ENCODE assay signal across 8 cellular contexts in the genomic region with DNA sequence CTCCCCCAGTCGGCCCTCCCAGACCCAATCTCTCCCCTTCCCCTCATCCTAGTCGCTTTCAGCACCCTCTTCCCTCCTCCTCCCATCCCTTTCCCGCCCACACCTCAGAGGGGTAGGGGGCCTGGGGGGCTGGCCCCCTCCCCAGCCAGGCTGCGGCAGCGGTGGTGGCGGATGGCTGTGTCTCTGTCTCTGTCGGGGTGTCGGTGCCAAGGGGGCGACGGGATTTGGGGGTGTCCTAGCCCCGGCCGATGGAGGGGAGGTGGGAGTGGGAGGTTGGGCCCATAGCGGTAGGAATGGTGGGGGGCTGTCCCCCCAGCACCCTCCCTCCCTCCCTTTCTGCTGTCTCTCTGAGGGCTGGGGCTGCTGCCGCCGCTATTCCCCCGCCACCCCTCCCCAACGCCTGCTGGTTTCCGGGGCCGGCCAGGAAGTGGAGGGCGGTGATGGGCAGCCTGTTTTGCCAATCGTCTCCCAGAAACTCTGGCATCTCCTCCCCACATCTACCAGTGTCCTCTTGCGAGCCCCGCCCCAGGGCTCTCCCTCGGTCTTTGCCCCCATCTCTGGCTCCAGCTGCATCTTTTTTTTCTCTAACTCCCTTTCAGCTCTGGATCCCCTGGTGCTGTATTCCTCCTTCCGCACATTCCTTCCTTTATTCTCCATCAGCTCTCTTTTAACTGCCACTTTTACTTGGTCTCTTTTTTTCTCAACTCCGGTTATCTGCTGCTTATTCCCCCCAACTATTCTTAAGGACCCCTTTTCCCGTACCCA. TPM values are rescaled to one million over a fixed set of nuclear protein-coding genes. Genes with fewer than 3 reads are reported as not detected.
DNase-seq lines count a peak whose midpoint lies in the region; ATAC-seq and TF ChIP-seq lines count a peak whose summit lies in the region.

A gene with protein sequence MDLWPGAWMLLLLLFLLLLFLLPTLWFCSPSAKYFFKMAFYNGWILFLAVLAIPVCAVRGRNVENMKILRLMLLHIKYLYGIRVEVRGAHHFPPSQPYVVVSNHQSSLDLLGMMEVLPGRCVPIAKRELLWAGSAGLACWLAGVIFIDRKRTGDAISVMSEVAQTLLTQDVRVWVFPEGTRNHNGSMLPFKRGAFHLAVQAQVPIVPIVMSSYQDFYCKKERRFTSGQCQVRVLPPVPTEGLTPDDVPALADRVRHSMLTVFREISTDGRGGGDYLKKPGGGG (minus strand): TSS at position 374 of the 765 bp plus-strand sequence. CDS start 4,588 bp downstream, outside the sequence.

- no peaks in the 10 kb centered on the region for H3K27me3 ChIP-seq in CD4-positive, alpha-beta T cell (ENCODE audit: control insufficient read depth, insufficient read depth, low read length)
- no peaks in the 10 kb centered on the region for H3K27me3 ChIP-seq in KMS-11 (ENCODE audit: insufficient read depth, low read depth)

- H3K79me2 ChIP-seq in KMS-11 (ENCODE audit: insufficient read depth, low read depth) = no peaks in the 10 kb centered on the region

- H3K36me3 Mint-ChIP-seq in CD4-positive, alpha-beta T cell (ENCODE audit: low read depth) = peaks cover 37% of the 10 kb centered on the region

- POLR2A ChIA-PET in CD4-positive, alpha-beta T cell (lab: Charles Lee) = interaction anchor here (1.2 to 8.1 kb wide), 4 partner anchors 17 to 796 kb away, joined by 3 to 242 read pairs (median 30); a partner anchor contains a TSS

- no peaks in the 10 kb centered on the region for H4K20me1 ChIP-seq in KMS-11 (ENCODE audit: insufficient read depth)

- no peaks in the 10 kb centered on the region for H3K36me3 ChIP-seq in KMS-11 (ENCODE audit: insufficient read depth)
- H3K36me3 ChIP-seq in mucosa of descending colon (ENCODE audit: low read depth) = peaks cover 4% of the 10 kb centered on the region

- H3K27me3 Mint-ChIP-seq in CD4-positive, alpha-beta T cell = no peaks in the 10 kb centered on the region

- peak within 1 kb of the TSS; percentile 91 for H3K4me3 Mint-ChIP-seq in CD4-positive, alpha-beta T cell

- peak; percentile 93 to 97 (median 96) for DNase-seq in CD4-positive, alpha-beta T cell
- peak; percentile 97 for DNase-seq in activated T-cell treated with anti-CD3 and anti-CD28 coated beads, Interleukin-2, amount 50 U/mL, for 1 hour
- DNase-seq in epithelial cell of prostate (ENCODE audit: low read depth, low spot score) (peak; percentile 80), mucosa of descending colon (peak; percentile 98 to 100 (median 99))
- DNase-seq in stimulated activated CD8-positive, alpha-beta memory T cell treated with anti-CD3 and anti-CD28 coated beads, Interleukin-2, amount 100 ng/mL, for 48 hours (ENCODE audit: low read depth in 2 of 2) = peak; percentile 91 to 97

- H3K27ac Mint-ChIP-seq in CD4-positive, alpha-beta T cell = peak within 1 kb of the TSS; percentile 85

- no peaks in the 10 kb centered on the region for H3K9me3 ChIP-seq in CD4-positive, alpha-beta T cell (ENCODE audit: control insufficient read depth, low read length)
- H3K9me3 ChIP-seq in mucosa of descending colon = no peaks in the 10 kb centered on the region

- ATAC-seq in CD4-positive, alpha-beta T cell (ENCODE audit: poor library complexity) = peak; percentile 41
- ATAC-seq in GM21390 (IDR thresholded peaks at IDR 0.05; ENCODE audit: unreplicated experiment) (peak; percentile 40), mucosa of descending colon (peak; percentile 73)

- intact Hi-C loops in CD4-positive, alpha-beta T cell (cut with DNase I, micrococcal nuclease) = loop anchor here (1.0 to 10.0 kb wide), 4 partner anchors 15 to 219 kb away; a partner anchor contains a TSS
- intact Hi-C loops in mucosa of descending colon (cut with DNase I, micrococcal nuclease) = no loop called here

- peaks cover 21% of the 10 kb centered on the region for H3K4me1 ChIP-seq in KMS-11 (ENCODE audit: low read depth, poor library complexity, severe bottlenecking)
- peaks cover 34% of the 10 kb centered on the region for H3K4me1 ChIP-seq in mucosa of descending colon (ENCODE audit: low read depth)

- H3K9me3 Mint-ChIP-seq in CD4-positive, alpha-beta T cell = no peaks in the 10 kb centered on the region

- H2AFZ ChIP-seq in KMS-11 (ENCODE audit: low read depth) = peak within 1 kb of the TSS; percentile 75; the same call in 1 of the 2 replicates

- peak within 1 kb of the TSS; percentile 97 for H3K4me2 ChIP-seq in KMS-11

- peaks cover 78% of the 10 kb centered on the region for H3K4me1 Mint-ChIP-seq in CD4-positive, alpha-beta T cell (ENCODE audit: low read depth)

- CTCF ChIA-PET in CD4-positive, alpha-beta T cell (lab: Charles Lee) = interaction anchor here (2.8 kb wide), 1 partner anchor 20 kb away, joined by 14 read pairs; no protein-coding TSS in a partner anchor

- H3K27ac ChIP-seq in CD4-positive, alpha-beta T cell (ENCODE audit: low read depth, low read length) = peak within 1 kb of the TSS; percentile 93
- H3K27ac ChIP-seq in KMS-11 = peak within 1 kb of the TSS; percentile 72; the same call in 1 of the 2 replicates
- H3K27ac ChIP-seq in epithelial cell of prostate = peak within 1 kb of the TSS; percentile 97

- TF ChIP-seq CTCF in CD4-positive, alpha-beta T cell (IDR thresholded peaks at IDR 0.05) = no peak
- TF ChIP-seq CTCF in KMS-11 (conservative IDR thresholded peaks at IDR 0.05; ENCODE audit: low read depth, low read length) (no peak), mucosa of descending colon (IDR thresholded peaks at IDR 0.05) (no peak)

- H3K4me3 ChIP-seq in KMS-11 (IDR thresholded peaks at IDR 0.05; ENCODE audit: insufficient read depth, low read depth, low read length) (peak within 1 kb of the TSS; percentile 16), mucosa of descending colon (peak within 1 kb of the TSS; percentile 58)

- peak within 1 kb of the TSS; percentile 68 for H3K9ac ChIP-seq in KMS-11

TF ChIP-seq in PFSK-1, 5 proteins besides CTCF, POLR2A, EP300 and RAD21:
- TF ChIP-seq POLR2AphosphoS5 (IDR thresholded peaks at IDR 0.05; ENCODE audit: low read depth, low read length) (peak; percentile 86), TAF1 (IDR thresholded peaks at IDR 0.05; ENCODE audit: borderline replicate concordance, insufficient read depth, low read length) (peak; percentile 66), SIN3A (IDR thresholded peaks at IDR 0.05; ENCODE audit: borderline replicate concordance, insufficient read depth, low read length) (no peak), FOXP2 (optimal IDR thresholded peaks at IDR 0.05; ENCODE audit: borderline replicate concordance, extremely low read depth, extremely low read length, insufficient read depth) (no peak)
- TF ChIP-seq, protein P1, sequence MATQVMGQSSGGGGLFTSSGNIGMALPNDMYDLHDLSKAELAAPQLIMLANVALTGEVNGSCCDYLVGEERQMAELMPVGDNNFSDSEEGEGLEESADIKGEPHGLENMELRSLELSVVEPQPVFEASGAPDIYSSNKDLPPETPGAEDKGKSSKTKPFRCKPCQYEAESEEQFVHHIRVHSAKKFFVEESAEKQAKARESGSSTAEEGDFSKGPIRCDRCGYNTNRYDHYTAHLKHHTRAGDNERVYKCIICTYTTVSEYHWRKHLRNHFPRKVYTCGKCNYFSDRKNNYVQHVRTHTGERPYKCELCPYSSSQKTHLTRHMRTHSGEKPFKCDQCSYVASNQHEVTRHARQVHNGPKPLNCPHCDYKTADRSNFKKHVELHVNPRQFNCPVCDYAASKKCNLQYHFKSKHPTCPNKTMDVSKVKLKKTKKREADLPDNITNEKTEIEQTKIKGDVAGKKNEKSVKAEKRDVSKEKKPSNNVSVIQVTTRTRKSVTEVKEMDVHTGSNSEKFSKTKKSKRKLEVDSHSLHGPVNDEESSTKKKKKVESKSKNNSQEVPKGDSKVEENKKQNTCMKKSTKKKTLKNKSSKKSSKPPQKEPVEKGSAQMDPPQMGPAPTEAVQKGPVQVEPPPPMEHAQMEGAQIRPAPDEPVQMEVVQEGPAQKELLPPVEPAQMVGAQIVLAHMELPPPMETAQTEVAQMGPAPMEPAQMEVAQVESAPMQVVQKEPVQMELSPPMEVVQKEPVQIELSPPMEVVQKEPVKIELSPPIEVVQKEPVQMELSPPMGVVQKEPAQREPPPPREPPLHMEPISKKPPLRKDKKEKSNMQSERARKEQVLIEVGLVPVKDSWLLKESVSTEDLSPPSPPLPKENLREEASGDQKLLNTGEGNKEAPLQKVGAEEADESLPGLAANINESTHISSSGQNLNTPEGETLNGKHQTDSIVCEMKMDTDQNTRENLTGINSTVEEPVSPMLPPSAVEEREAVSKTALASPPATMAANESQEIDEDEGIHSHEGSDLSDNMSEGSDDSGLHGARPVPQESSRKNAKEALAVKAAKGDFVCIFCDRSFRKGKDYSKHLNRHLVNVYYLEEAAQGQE (IDR thresholded peaks at IDR 0.05; ENCODE audit: insufficient read depth in 1 of 2, low read depth in 2 of 2, low read length in 2 of 2) = no peak

RNA-seq across cellular contexts. Expression of the gene that starts here (rescaled TPM):
- 10 to 100 TPM; 13.2 to 13.3 TPM for total RNA-seq in CD4-positive, alpha-beta T cell
- polyA plus RNA-seq in PFSK-1 (2012; ENCODE audit: insufficient read length, low read depth) = 61.6 TPM
- total RNA-seq in mucosa of descending colon = 10 to 100 TPM; 49.0 to 60.1 (median 56.2) TPM

Comparison
In these comparisons a context has a peak if more than half of its experiments do, and no peak if none do; other contexts are left out.
1. Peak in every context shown above with its lines: DNase-seq, ATAC-seq, H3K4me3 ChIP-seq and H3K27ac ChIP-seq.
2. intact Hi-C loops: an anchor here in CD4-positive, alpha-beta T cell (1.0 to 10.0 kb wide); none called in mucosa of descending colon.